Comparison of ENCODE assay signal across 8 cellular contexts in genomic region chr20:63980317-63980805, GRCh38.
DNase-seq lines count a peak whose midpoint lies in the region; ATAC-seq and TF ChIP-seq lines count a peak whose summit lies in the region.

No MANE protein-coding gene starts in this region.

- TF ChIP-seq CTCF in WI38 (IDR thresholded peaks at IDR 0.05; ENCODE audit: low read depth, low read length) (no peak), fibroblast of mammary gland (conservative IDR thresholded peaks at IDR 0.05; ENCODE audit: control insufficient read depth, insufficient read depth, low read depth, low read length) (no peak)

- peak; percentile 58 for DNase-seq in fibroblast of mammary gland (ENCODE audit: low read depth)
- DNase-seq in putamen (ENCODE audit: low spot score): peak; percentile 61
- DNase-seq in activated gamma-delta T cell treated with Interleukin-2 at 50 U/mL for 16 hours: no peak
- DNase-seq in NCI-H1105 (lab: John Stamatoyannopoulos, UW): no peak

- peak; percentile 3 for ATAC-seq in GM18502 (IDR thresholded peaks at IDR 0.05; ENCODE audit: poor library complexity, unreplicated experiment)
- ATAC-seq in HG02973 (IDR thresholded peaks at IDR 0.05; ENCODE audit: unreplicated experiment): peak; percentile 13
- no peak for ATAC-seq in HG02840 (IDR thresholded peaks at IDR 0.05; ENCODE audit: low FRiP score, unreplicated experiment)

- H3K4me3 ChIP-seq in WI38 (ENCODE audit: low read depth, low read length) (peak overlapping the region; percentile 86), fibroblast of mammary gland (ENCODE audit: control insufficient read depth, low read depth, low read length) (peak overlapping the region; percentile 74)

Comparison
In these comparisons a context has a peak if more than half of its experiments do, and no peak if none do; other contexts are left out.
1. DNase-seq: peak in fibroblast of mammary gland (single experiment) and putamen (single experiment); none in activated gamma-delta T cell treated with Interleukin-2 at 50 U/mL for 16 hours (single experiment) and NCI-H1105 (single experiment).